In the genomic region with DNA sequence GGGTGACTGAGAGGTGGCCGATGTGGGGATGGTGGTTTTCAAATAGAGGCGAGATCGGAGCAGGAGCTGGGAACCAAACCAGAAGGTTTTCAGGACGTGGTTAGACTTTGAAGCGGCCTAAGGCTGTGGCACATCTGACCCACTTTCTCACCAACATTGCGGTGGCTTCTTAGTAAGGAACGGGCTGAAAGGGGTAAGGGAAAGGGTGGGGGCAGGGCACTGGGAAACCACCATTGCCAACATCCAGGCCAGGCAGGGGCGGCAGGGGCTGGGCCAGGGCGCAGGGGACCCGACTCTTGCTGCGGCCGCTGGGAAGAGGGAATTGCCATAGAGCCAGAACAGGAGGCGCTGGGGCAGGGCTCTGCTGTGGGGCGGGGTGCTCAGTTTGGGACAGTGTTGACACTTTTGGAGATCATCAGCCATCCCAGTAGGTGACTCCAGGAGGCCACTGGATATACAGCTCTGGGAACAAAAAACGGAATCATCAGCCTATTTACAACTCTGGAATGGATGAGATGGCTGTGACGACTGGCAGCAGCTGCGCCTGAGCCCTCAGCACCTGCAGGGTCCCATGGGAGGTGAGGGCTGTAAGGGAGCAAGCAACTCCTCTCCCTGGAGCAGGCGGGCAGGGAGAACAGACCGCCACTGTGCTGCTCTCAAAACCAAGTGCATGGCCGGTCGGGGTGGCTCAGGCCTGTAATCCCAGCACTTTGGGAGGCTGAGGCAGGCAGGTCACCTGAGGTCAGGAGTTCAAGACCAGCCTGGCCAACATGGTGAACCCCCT, we compare ENCODE assay signal across 11 cellular contexts.
"Had no signal": no experiment of that assay in that cellular context is flagged by ENCODE, and none has a peak within 500 bp of the region (broad histone marks: within the 10 kb centered on the region; RNA-seq: fewer than 3 reads in every experiment).

No MANE protein-coding gene starts in this region.

- H3K4me3 Mint-ChIP-seq: activated T-helper 1 cell treated with anti-CD3 and anti-CD28 coated beads, Interleukin-12 subunit alpha, Interleukin-12 subunit beta, Interleukin-2, Interleukin-4 antibody, amounts not matched to agents 30 ng/mL and 10 ng/mL and 1 ng/mL, durations not matched to agents 14 hours and 24 hours and 36 hours; neural progenitor cell had no signal

- H3K27ac Mint-ChIP-seq: activated T-helper 1 cell treated with anti-CD3 and anti-CD28 coated beads, Interleukin-12 subunit alpha, Interleukin-12 subunit beta, Interleukin-2, Interleukin-4 antibody, amounts not matched to agents 30 ng/mL and 10 ng/mL and 1 ng/mL, durations not matched to agents 14 hours and 24 hours and 36 hours had no signal

- ATAC-seq: gastroesophageal sphincter, left ventricle myocardium superior, pancreas had no signal

- H3K4me3 ChIP-seq: cardiac muscle cell, gastroesophageal sphincter, neural progenitor cell, pancreas had no signal

- DNase-seq: activated naive CD4-positive, alpha-beta T cell treated with Interleukin-2 at 50 U/mL for 16 hours; cortex of kidney; effector CD8-positive, alpha-beta T cell; left ventricle myocardium superior; mesendoderm; stimulated activated CD4-positive, alpha-beta T cell treated with anti-CD3 and anti-CD28 coated beads, Interleukin-4, amount 100 ng/mL, for 24 hours had no signal

- H3K36me3 Mint-ChIP-seq: neural progenitor cell had no signal
